ENCODE assay signal across 3 cellular contexts in the genomic region with DNA sequence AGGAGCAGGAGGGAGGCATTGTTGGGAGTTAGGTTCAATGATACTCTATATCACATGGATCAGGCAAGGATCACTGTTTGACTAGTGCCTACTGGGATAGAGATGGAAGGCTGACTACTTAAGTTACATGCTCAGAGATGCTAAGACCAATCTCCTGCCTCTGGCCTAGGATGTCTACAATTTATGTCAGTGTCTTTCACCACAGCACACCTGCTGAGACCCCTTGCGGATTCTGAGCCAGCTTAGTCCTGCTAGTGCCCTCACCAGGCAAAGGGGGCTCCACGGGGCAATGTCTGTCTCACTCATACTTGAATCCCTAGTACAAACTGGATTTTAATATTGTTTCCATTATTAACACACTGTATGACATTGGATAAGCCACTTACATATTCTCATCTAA.
TF ChIP-seq lines count a peak whose summit lies in the region.

No MANE protein-coding gene starts in this region.

TF ChIP-seq in GM23338, 12 proteins besides CTCF, POLR2A, EP300 and RAD21 (continues in another document):
- TF ChIP-seq JUNB (IDR thresholded peaks at IDR 0.05; ENCODE audit: unreplicated experiment) (no peak), EZH2 (IDR thresholded peaks at IDR 0.05; ENCODE audit: low read depth, unreplicated experiment) (no peak), POLR2AphosphoS5 (IDR thresholded peaks at IDR 0.05; ENCODE audit: low read depth) (no peak), NANOG (IDR thresholded peaks at IDR 0.05; ENCODE audit: borderline replicate concordance) (no peak), ZNF331 (CRISPR knock-in tag; IDR thresholded peaks at IDR 0.05; ENCODE audit: low read depth) (no peak), ZNF114 (CRISPR knock-in tag; IDR thresholded peaks at IDR 0.05) (no peak), EZH2phosphoT487 (IDR thresholded peaks at IDR 0.05; ENCODE audit: unreplicated experiment) (no peak)
- TF ChIP-seq, protein P1, sequence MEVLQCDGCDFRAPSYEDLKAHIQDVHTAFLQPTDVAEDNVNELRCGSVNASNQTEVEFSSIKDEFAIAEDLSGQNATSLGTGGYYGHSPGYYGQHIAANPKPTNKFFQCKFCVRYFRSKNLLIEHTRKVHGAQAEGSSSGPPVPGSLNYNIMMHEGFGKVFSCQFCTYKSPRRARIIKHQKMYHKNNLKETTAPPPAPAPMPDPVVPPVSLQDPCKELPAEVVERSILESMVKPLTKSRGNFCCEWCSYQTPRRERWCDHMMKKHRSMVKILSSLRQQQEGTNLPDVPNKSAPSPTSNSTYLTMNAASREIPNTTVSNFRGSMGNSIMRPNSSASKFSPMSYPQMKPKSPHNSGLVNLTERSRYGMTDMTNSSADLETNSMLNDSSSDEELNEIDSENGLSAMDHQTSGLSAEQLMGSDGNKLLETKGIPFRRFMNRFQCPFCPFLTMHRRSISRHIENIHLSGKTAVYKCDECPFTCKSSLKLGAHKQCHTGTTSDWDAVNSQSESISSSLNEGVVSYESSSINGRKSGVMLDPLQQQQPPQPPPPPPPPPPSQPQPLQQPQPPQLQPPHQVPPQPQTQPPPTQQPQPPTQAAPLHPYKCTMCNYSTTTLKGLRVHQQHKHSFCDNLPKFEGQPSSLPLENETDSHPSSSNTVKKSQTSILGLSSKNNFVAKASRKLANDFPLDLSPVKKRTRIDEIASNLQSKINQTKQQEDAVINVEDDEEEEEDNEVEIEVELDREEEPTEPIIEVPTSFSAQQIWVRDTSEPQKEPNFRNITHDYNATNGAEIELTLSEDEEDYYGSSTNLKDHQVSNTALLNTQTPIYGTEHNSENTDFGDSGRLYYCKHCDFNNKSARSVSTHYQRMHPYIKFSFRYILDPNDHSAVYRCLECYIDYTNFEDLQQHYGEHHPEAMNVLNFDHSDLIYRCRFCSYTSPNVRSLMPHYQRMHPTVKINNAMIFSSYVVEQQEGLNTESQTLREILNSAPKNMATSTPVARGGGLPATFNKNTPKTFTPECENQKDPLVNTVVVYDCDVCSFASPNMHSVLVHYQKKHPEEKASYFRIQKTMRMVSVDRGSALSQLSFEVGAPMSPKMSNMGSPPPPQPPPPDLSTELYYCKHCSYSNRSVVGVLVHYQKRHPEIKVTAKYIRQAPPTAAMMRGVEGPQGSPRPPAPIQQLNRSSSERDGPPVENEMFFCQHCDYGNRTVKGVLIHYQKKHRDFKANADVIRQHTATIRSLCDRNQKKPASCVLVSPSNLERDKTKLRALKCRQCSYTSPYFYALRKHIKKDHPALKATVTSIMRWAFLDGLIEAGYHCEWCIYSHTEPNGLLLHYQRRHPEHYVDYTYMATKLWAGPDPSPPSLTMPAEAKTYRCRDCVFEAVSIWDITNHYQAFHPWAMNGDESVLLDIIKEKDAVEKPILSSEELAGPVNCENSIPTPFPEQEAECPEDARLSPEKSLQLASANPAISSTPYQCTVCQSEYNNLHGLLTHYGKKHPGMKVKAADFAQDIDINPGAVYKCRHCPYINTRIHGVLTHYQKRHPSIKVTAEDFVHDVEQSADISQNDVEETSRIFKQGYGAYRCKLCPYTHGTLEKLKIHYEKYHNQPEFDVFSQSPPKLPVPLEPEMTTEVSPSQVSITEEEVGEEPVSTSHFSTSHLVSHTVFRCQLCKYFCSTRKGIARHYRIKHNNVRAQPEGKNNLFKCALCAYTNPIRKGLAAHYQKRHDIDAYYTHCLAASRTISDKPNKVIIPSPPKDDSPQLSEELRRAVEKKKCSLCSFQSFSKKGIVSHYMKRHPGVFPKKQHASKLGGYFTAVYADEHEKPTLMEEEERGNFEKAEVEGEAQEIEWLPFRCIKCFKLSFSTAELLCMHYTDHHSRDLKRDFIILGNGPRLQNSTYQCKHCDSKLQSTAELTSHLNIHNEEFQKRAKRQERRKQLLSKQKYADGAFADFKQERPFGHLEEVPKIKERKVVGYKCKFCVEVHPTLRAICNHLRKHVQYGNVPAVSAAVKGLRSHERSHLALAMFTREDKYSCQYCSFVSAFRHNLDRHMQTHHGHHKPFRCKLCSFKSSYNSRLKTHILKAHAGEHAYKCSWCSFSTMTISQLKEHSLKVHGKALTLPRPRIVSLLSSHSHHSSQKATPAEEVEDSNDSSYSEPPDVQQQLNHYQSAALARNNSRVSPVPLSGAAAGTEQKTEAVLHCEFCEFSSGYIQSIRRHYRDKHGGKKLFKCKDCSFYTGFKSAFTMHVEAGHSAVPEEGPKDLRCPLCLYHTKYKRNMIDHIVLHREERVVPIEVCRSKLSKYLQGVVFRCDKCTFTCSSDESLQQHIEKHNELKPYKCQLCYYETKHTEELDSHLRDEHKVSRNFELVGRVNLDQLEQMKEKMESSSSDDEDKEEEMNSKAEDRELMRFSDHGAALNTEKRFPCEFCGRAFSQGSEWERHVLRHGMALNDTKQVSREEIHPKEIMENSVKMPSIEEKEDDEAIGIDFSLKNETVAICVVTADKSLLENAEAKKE (CRISPR knock-in tag; IDR thresholded peaks at IDR 0.05), result no peak

TF ChIP-seq in H1, 55 proteins besides CTCF, POLR2A, EP300 and RAD21:
- no peak for TF ChIP-seq TAF7 (optimal IDR thresholded peaks at IDR 0.05; ENCODE audit: borderline replicate concordance, low read depth, low read length)
- no peak for TF ChIP-seq EGR1 (IDR thresholded peaks at IDR 0.05; ENCODE audit: borderline replicate concordance, low read depth, low read length)
- no peak for TF ChIP-seq FOSL1 (IDR thresholded peaks at IDR 0.05; ENCODE audit: insufficient read depth, low read depth, low read length)
- TF ChIP-seq, protein P2, sequence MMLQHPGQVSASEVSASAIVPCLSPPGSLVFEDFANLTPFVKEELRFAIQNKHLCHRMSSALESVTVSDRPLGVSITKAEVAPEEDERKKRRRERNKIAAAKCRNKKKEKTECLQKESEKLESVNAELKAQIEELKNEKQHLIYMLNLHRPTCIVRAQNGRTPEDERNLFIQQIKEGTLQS (IDR thresholded peaks at IDR 0.05; ENCODE audit: insufficient read depth, low read depth, low read length), result no peak
- TF ChIP-seq TBP (IDR thresholded peaks at IDR 0.05; ENCODE audit: low read depth, low read length), result no peak
- TF ChIP-seq SIN3A (conservative IDR thresholded peaks at IDR 0.05 in 1 of 2, IDR thresholded peaks at IDR 0.05 in 1 of 2; ENCODE audit: low read depth in 1 of 2, low read length in 2 of 2), result no peak
- TF ChIP-seq, protein P3, sequence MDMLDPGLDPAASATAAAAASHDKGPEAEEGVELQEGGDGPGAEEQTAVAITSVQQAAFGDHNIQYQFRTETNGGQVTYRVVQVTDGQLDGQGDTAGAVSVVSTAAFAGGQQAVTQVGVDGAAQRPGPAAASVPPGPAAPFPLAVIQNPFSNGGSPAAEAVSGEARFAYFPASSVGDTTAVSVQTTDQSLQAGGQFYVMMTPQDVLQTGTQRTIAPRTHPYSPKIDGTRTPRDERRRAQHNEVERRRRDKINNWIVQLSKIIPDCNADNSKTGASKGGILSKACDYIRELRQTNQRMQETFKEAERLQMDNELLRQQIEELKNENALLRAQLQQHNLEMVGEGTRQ (IDR thresholded peaks at IDR 0.05; ENCODE audit: low read length), result no peak

TF ChIP-seq in SK-N-SH, 30 proteins besides CTCF, POLR2A, EP300 and RAD21:
- TF ChIP-seq GATA2 (CRISPR knock-in tag; IDR thresholded peaks at IDR 0.05) (no peak), SMC3 (IDR thresholded peaks at IDR 0.05; ENCODE audit: low read depth, low read length) (no peak), RFX5 (IDR thresholded peaks at IDR 0.05; ENCODE audit: low read length) (no peak), FOXM1 (IDR thresholded peaks at IDR 0.05; ENCODE audit: low read depth) (no peak), RXRA (IDR thresholded peaks at IDR 0.05; ENCODE audit: borderline replicate concordance, low read depth) (no peak), TAF1 (IDR thresholded peaks at IDR 0.05; ENCODE audit: borderline replicate concordance, low read depth, low read length) (no peak)
- TF ChIP-seq, protein P4, sequence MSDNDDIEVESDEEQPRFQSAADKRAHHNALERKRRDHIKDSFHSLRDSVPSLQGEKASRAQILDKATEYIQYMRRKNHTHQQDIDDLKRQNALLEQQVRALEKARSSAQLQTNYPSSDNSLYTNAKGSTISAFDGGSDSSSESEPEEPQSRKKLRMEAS (IDR thresholded peaks at IDR 0.05; ENCODE audit: low read depth), result no peak
TF ChIP-seq in SK-N-SH: peak in this region for 0.
